In the genomic region with DNA sequence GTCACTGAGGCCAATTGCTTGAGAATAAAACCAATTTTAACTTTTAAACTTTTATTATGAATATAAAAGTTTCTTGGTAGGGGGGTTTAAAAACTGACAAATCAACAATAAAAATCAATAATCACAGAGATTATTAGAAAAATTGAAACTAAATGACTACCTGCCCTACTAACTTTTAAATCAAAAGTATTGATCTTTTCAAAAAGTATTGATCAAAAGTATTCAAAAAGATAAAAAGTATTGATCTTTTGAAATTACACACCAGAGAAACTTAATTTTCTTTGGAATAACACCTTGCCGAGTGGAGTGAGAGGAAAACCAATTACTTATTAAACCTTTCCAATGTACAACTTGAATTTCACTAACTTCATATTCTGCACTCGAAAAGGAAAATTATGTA, we compare ENCODE assay signal across 8 cellular contexts. TPM values are rescaled to one million over a fixed set of nuclear protein-coding genes. Genes with fewer than 3 reads are reported as not detected.
DNase-seq lines count a peak whose midpoint lies in the region; ATAC-seq, FAIRE-seq and TF ChIP-seq lines count a peak whose summit lies in the region.

No MANE protein-coding gene starts in this region.

- no peak for TF ChIP-seq CTCF in CD8-positive, alpha-beta T cell (IDR thresholded peaks at IDR 0.05)
- TF ChIP-seq CTCF in OCI-LY3 (IDR thresholded peaks at IDR 0.05; ENCODE audit: low read depth, low read length) (no peak), neural progenitor cell (IDR thresholded peaks at IDR 0.05) (no peak)

- H4K20me1 ChIP-seq in OCI-LY3 (ENCODE audit: insufficient read depth, low read length) (peaks cover 24% of the 10 kb centered on the region), neural progenitor cell (ENCODE audit: low read depth) (peaks cover 7% of the 10 kb centered on the region)

- CTCF ChIA-PET in CD8-positive, alpha-beta T cell (lab: Charles Lee): interaction anchor here (0.6 to 1.3 kb wide), 3 partner anchors 78 to 774 kb away, joined by 3 read pairs; no protein-coding TSS in a partner anchor

- H3K4me2 ChIP-seq in OCI-LY3 (ENCODE audit: low read length) (peak overlapping the region; percentile 82), neural progenitor cell (peak overlapping the region; percentile 99)

- H3K9me3 ChIP-seq in CD8-positive, alpha-beta T cell (ENCODE audit: low read length): no peaks in the 10 kb centered on the region
- H3K9me3 ChIP-seq in OCI-LY3 (ENCODE audit: insufficient read depth, low read length) (no peaks in the 10 kb centered on the region), endocrine pancreas (ENCODE audit: control insufficient read depth, low read length) (no peaks in the 10 kb centered on the region), neural progenitor cell (ENCODE audit: low read depth) (no peaks in the 10 kb centered on the region)

- peaks cover 51% of the 10 kb centered on the region for H3K4me1 Mint-ChIP-seq in CD8-positive, alpha-beta T cell (ENCODE audit: low read depth)
- peaks cover 30% of the 10 kb centered on the region for H3K4me1 Mint-ChIP-seq in neural progenitor cell

- no peak for DNase-seq in CD8-positive, alpha-beta T cell
- DNase-seq in neural progenitor cell (ENCODE audit: low spot score) (no peak), GM19239 (ENCODE audit: insufficient read length, low spot score) (no peak), OCI-M1 (lab: John Stamatoyannopoulos, UW) (no peak)

- intact Hi-C loops in CD8-positive, alpha-beta T cell (cut with DNase I, micrococcal nuclease): loop anchor here (1.0 to 10.0 kb wide), 12 partner anchors 49 to 1809 kb away; a partner anchor contains a TSS

- no peaks in the 10 kb centered on the region for H3K27me3 Mint-ChIP-seq in CD8-positive, alpha-beta T cell (ENCODE audit: low read depth)
- H3K27me3 Mint-ChIP-seq in neural progenitor cell (ENCODE audit: insufficient read depth, low read depth): peaks cover 9% of the 10 kb centered on the region

- H3K79me2 ChIP-seq in OCI-LY3 (ENCODE audit: low read length): peaks cover 18% of the 10 kb centered on the region
- peaks cover 27% of the 10 kb centered on the region for H3K79me2 ChIP-seq in neural progenitor cell (ENCODE audit: low read depth)

- no peak for ATAC-seq in CD8-positive, alpha-beta T cell
- ATAC-seq in GM18858 (IDR thresholded peaks at IDR 0.05; ENCODE audit: unreplicated experiment): no peak
- ATAC-seq in GM19395 (IDR thresholded peaks at IDR 0.05; ENCODE audit: unreplicated experiment): no peak

- peak overlapping the region; percentile 93 for H3K4me3 Mint-ChIP-seq in CD8-positive, alpha-beta T cell
- peak overlapping the region; percentile 95 for H3K4me3 Mint-ChIP-seq in neural progenitor cell

- H3K27ac ChIP-seq in CD8-positive, alpha-beta T cell (ENCODE audit: low read depth, low read length): no peak overlapping the region
- no peak overlapping the region for H3K27ac ChIP-seq in OCI-LY3 (ENCODE audit: low read length)
- no peak overlapping the region for H3K27ac ChIP-seq in neural progenitor cell

- H3K36me3 ChIP-seq in CD8-positive, alpha-beta T cell (ENCODE audit: insufficient read depth, low read length): no peaks in the 10 kb centered on the region
- H3K36me3 ChIP-seq in OCI-LY3 (replicated peaks; ENCODE audit: low read depth, low read length) (peaks cover 17% of the 10 kb centered on the region), endocrine pancreas (ENCODE audit: control insufficient read depth, insufficient read depth, low read length) (no peaks in the 10 kb centered on the region), neural progenitor cell (no peaks in the 10 kb centered on the region)

- no peak for FAIRE-seq in GM19239 (lab: Jason Lieb, UNC)

- no peaks in the 10 kb centered on the region for H3K9me3 Mint-ChIP-seq in CD8-positive, alpha-beta T cell
- H3K9me3 Mint-ChIP-seq in neural progenitor cell: no peaks in the 10 kb centered on the region

- H3K4me3 ChIP-seq in CD8-positive, alpha-beta T cell (ENCODE audit: low read depth, low read length): no peak overlapping the region
- peak overlapping the region; percentile 77 for H3K4me3 ChIP-seq in OCI-LY3 (ENCODE audit: low read length)
- peak overlapping the region; percentile 94 for H3K4me3 ChIP-seq in endocrine pancreas (ENCODE audit: control insufficient read depth, insufficient read depth, low read length)
- peak overlapping the region; percentile 64 for H3K4me3 ChIP-seq in neural progenitor cell

- H2AFZ ChIP-seq in OCI-LY3 (ENCODE audit: low read depth, low read length): no peak overlapping the region
- H2AFZ ChIP-seq in neural progenitor cell (replicated peaks): no peak overlapping the region

- no peaks in the 10 kb centered on the region for H3K27me3 ChIP-seq in CD8-positive, alpha-beta T cell (ENCODE audit: insufficient read depth, low read length)
- H3K27me3 ChIP-seq in OCI-LY3 (ENCODE audit: low read depth, low read length) (no peaks in the 10 kb centered on the region), endocrine pancreas (ENCODE audit: control insufficient read depth, insufficient read depth, low read length) (no peaks in the 10 kb centered on the region), neural progenitor cell (no peaks in the 10 kb centered on the region)

- H3K9ac ChIP-seq in OCI-LY3 (ENCODE audit: low read length) (peak overlapping the region; percentile 77), endocrine pancreas (ENCODE audit: control insufficient read depth, insufficient read depth, low read length) (no peak overlapping the region), neural progenitor cell (no peak overlapping the region)

- H3K27ac Mint-ChIP-seq in CD8-positive, alpha-beta T cell: no peak overlapping the region
- H3K27ac Mint-ChIP-seq in neural progenitor cell: no peak overlapping the region

- H3F3A ChIP-seq in neural progenitor cell (ENCODE audit: low read depth): peaks cover 17% of the 10 kb centered on the region

- H3K36me3 Mint-ChIP-seq in CD8-positive, alpha-beta T cell: peaks cover 25% of the 10 kb centered on the region
- H3K36me3 Mint-ChIP-seq in neural progenitor cell: peaks cover 2% of the 10 kb centered on the region

- peaks cover 28% of the 10 kb centered on the region for H3K4me1 ChIP-seq in CD8-positive, alpha-beta T cell (ENCODE audit: insufficient read depth, low read length)
- H3K4me1 ChIP-seq in OCI-LY3 (ENCODE audit: low read length) (peaks cover 27% of the 10 kb centered on the region), endocrine pancreas (ENCODE audit: control insufficient read depth, insufficient read depth, low read length) (peaks cover 23% of the 10 kb centered on the region), neural progenitor cell (peaks cover 30% of the 10 kb centered on the region)

- POLR2A ChIA-PET in CD8-positive, alpha-beta T cell (lab: Charles Lee): no interaction called here

RNA-seq across cellular contexts. Expression of a gene that starts 2.2 kb away (rescaled TPM):
- total RNA-seq in CD8-positive, alpha-beta T cell: 1 to 10 TPM; 9.7 to 9.8 TPM
- 4.8 and 7.1 TPM in 2 replicates for total RNA-seq in neural progenitor cell (ENCODE audit: low replicate concordance)
